Comparison of ENCODE assay signal across 12 cellular contexts in genomic region chr11:6608726-6609501, GRCh38. TPM values are rescaled to one million over a fixed set of nuclear protein-coding genes. Genes with fewer than 3 reads are reported as not detected.
DNase-seq lines count a peak whose midpoint lies in the region; ATAC-seq, FAIRE-seq and TF ChIP-seq lines count a peak whose summit lies in the region.
"Had no signal": no experiment of that assay in that cellular context is flagged by ENCODE, and none has a peak within 500 bp of the region (broad histone marks: within the 10 kb centered on the region; RNA-seq: fewer than 3 reads in every experiment).

No MANE protein-coding gene starts in this region.

- no peak overlapping the region; the same call in 1 of the 2 replicates for H3K14ac ChIP-seq in IMR-90 (replicated peaks; ENCODE audit: low read depth, low read length)

- POLR2A ChIA-PET in Caco-2 (lab: Charles Lee) = no interaction called here
- POLR2A ChIA-PET in IMR-90 (lab: Charles Lee; ENCODE audit: unreplicated experiment) = interaction anchor here (1.7 kb wide), 1 partner anchor 9 kb away, joined by 4 read pairs; no protein-coding TSS in a partner anchor
- POLR2A ChIA-PET in endothelial cell of umbilical vein (lab: Charles Lee) = no interaction called here

- H3K79me1 ChIP-seq in IMR-90 (ENCODE audit: low read depth in 1 of 2, low read length in 2 of 2) = peaks cover 31 to 68% of the 10 kb centered on the region in 2 experiments

- H3K27me3 Mint-ChIP-seq in Caco-2 (ENCODE audit: insufficient read depth, unreplicated experiment) = no peaks in the 10 kb centered on the region

- H3K9me1 ChIP-seq in IMR-90 (ENCODE audit: insufficient read depth, low read length) (peaks cover 29% of the 10 kb centered on the region), endothelial cell of umbilical vein (replicated peaks; ENCODE audit: control insufficient read depth, extremely low read depth, insufficient read depth, low read length) (no peaks in the 10 kb centered on the region)

- H3K4me3 ChIP-seq in Caco-2 (ENCODE audit: low read depth, low read length) (no peak overlapping the region), IMR-90 (ENCODE audit: insufficient read depth, low read depth, low read length) (no peak overlapping the region), endothelial cell of umbilical vein (replicated peaks in 1 of 3; ENCODE audit: insufficient read depth in 1 of 3, low read depth in 1 of 3, low read length in 3 of 3) (no peak overlapping the region), sigmoid colon (no peak overlapping the region)
- H3K4me3 ChIP-seq: right lobe of liver had no signal

- H3K4me1 Mint-ChIP-seq in Caco-2 (ENCODE audit: low read depth, unreplicated experiment) = peaks cover 17% of the 10 kb centered on the region

- H3K27ac ChIP-seq in IMR-90 (ENCODE audit: insufficient read depth, low read length) (peak overlapping the region; percentile 95; the same call in 1 of the 2 replicates), endothelial cell of umbilical vein (ENCODE audit: insufficient read depth, low read depth, low read length) (peak overlapping the region; percentile 17), sigmoid colon (peak overlapping the region; percentile 98 to 99 (median 98))

- intact Hi-C loops in Caco-2 (cut with micrococcal nuclease; ENCODE audit: unreplicated experiment) (no loop called here), IMR-90 (cut with micrococcal nuclease) (no loop called here), endothelial cell of umbilical vein (cut with micrococcal nuclease) (no loop called here), sigmoid colon (cut with DNase I) (no loop called here)

- H4K5ac ChIP-seq in IMR-90 (ENCODE audit: low read depth, low read length) = peak overlapping the region; percentile 27

- TF ChIP-seq POLR2A in IMR-90 (IDR thresholded peaks at IDR 0.05; ENCODE audit: low read depth, low read length) (no peak), endothelial cell of umbilical vein (IDR thresholded peaks at IDR 0.05; ENCODE audit: low read depth, low read length) (no peak), sigmoid colon (IDR thresholded peaks at IDR 0.05) (no peak)

- no peak for TF ChIP-seq RAD21 in IMR-90 (IDR thresholded peaks at IDR 0.05; ENCODE audit: low read length)

- H3K9ac ChIP-seq in IMR-90 (ENCODE audit: low read depth, low read length) (0 out of 2 replicates have a peak overlapping the region, but pooled peaks have one; percentile 75), endothelial cell of umbilical vein (replicated peaks; ENCODE audit: extremely low read depth, insufficient read depth, low read length) (no peak overlapping the region)

- no peak for TF ChIP-seq EP300 in sigmoid colon (IDR thresholded peaks at IDR 0.05)

- H3K56ac ChIP-seq in IMR-90 (ENCODE audit: extremely low read depth, insufficient read depth, low read length) = no peak overlapping the region; the same call in 1 of the 2 replicates

- H3K4ac ChIP-seq in IMR-90 (ENCODE audit: low read depth, low read length) = peak overlapping the region; percentile 89

- H3K9me3 ChIP-seq in Caco-2 (no peaks in the 10 kb centered on the region), IMR-90 (ENCODE audit: control insufficient read depth, insufficient read depth, low read length) (no peaks in the 10 kb centered on the region), endothelial cell of umbilical vein (replicated peaks; ENCODE audit: control insufficient read depth, insufficient read depth, low read length) (no peaks in the 10 kb centered on the region), sigmoid colon (no peaks in the 10 kb centered on the region)
- H3K9me3 ChIP-seq: right lobe of liver had no signal

- H3K4me1 ChIP-seq in Caco-2 (peaks cover 42% of the 10 kb centered on the region), IMR-90 (ENCODE audit: control insufficient read depth, insufficient read depth, low read length) (peaks cover 31% of the 10 kb centered on the region), endothelial cell of umbilical vein (ENCODE audit: control insufficient read depth, extremely low read depth, insufficient read depth, low read length) (peaks cover 65% of the 10 kb centered on the region), sigmoid colon (peaks cover 0 to 85% (median 72%) of the 10 kb centered on the region in 4 donors)

- no peak for ATAC-seq in IMR-90 (ENCODE audit: low read depth)
- no peak for ATAC-seq in GM18861 (IDR thresholded peaks at IDR 0.05; ENCODE audit: unreplicated experiment)
- ATAC-seq: left colon, right lobe of liver had no signal

- no peaks in the 10 kb centered on the region for H3K27me3 ChIP-seq in Caco-2 (replicated peaks; ENCODE audit: control insufficient read depth, insufficient read depth, low read length)
- H3K27me3 ChIP-seq in IMR-90 (ENCODE audit: control insufficient read depth, insufficient read depth, low read length) = no peaks in the 10 kb centered on the region
- H3K27me3 ChIP-seq in endothelial cell of umbilical vein (ENCODE audit: control insufficient read depth in 2 of 2, insufficient read depth in 2 of 2, low read length in 2 of 2) = no peaks in the 10 kb centered on the region
- no peaks in the 10 kb centered on the region for H3K27me3 ChIP-seq in sigmoid colon
- H3K27me3 ChIP-seq: right lobe of liver had no signal

- CTCF ChIA-PET in Caco-2 (lab: Charles Lee) = interaction anchor here (1.6 kb wide), 1 partner anchor 10 kb away, joined by 3 read pairs; the partner anchor contains the start of gene TPP1
- CTCF ChIA-PET in IMR-90 (lab: Yijun Ruan, JAX) = no interaction called here
- CTCF ChIA-PET in endothelial cell of umbilical vein (lab: Charles Lee) = interaction anchor here (0.9 to 7.7 kb wide), 4 partner anchors 9 to 76 kb away, joined by 3 to 122 read pairs (median 8); partner anchors contain the start of gene MRPL17

- H3K27ac Mint-ChIP-seq in Caco-2 (ENCODE audit: unreplicated experiment) = peak overlapping the region; percentile 11

- peaks cover 8% of the 10 kb centered on the region for H4K20me1 ChIP-seq in IMR-90 (ENCODE audit: insufficient read depth, low read length)
- H4K20me1 ChIP-seq in endothelial cell of umbilical vein (replicated peaks; ENCODE audit: control insufficient read depth, extremely low read depth, insufficient read depth, low read length) = no peaks in the 10 kb centered on the region

- H3K4me2 ChIP-seq in IMR-90 (ENCODE audit: low read depth, low read length) (no peak overlapping the region), endothelial cell of umbilical vein (ENCODE audit: insufficient read depth, low read length) (no peak overlapping the region)

- H3K23ac ChIP-seq in IMR-90 (ENCODE audit: low read depth, low read length) = peak overlapping the region; percentile 91

- H2AFZ ChIP-seq in IMR-90 (replicated peaks; ENCODE audit: low read length, poor library complexity) (no peak overlapping the region), endothelial cell of umbilical vein (ENCODE audit: low read depth, low read length) (no peak overlapping the region)

- peak overlapping the region; percentile 49 for H2AK9ac ChIP-seq in IMR-90 (replicated peaks; ENCODE audit: low read depth, low read length, poor library complexity)

- H2BK20ac ChIP-seq in IMR-90 (ENCODE audit: low read depth, low read length) = peak overlapping the region; percentile 46

- H2AK5ac ChIP-seq in IMR-90 (ENCODE audit: low read depth, low read length) = peak overlapping the region; percentile 98

- H2BK5ac ChIP-seq in IMR-90 (ENCODE audit: low read depth, low read length, poor library complexity, severe bottlenecking) = peak overlapping the region; percentile 89

- H3K18ac ChIP-seq in IMR-90 (ENCODE audit: low read depth, low read length) = no peak overlapping the region

- dilution Hi-C loops in IMR-90 (cut with HindIII; ENCODE audit: low sequenced_read_pairs, unreplicated experiment) (no loop called here), endothelial cell of umbilical vein (cut with MboI; ENCODE audit: extremely low pct_ligation_motif_present, low sequenced_read_pairs) (no loop called here)

- no peaks in the 10 kb centered on the region for H3K9me3 Mint-ChIP-seq in Caco-2 (ENCODE audit: unreplicated experiment)

- peak overlapping the region; percentile 80 to 85; a peak in 2 of 4 replicates for H4K8ac ChIP-seq in IMR-90 (ENCODE audit: low read depth in 2 of 2, low read length in 2 of 2)

- H2BK15ac ChIP-seq in IMR-90 (ENCODE audit: low read depth, low read length) = 0 out of 3 replicates have a peak overlapping the region, but pooled peaks have one; percentile 93

- peak overlapping the region; percentile 5; the same call in 1 of the 2 replicates for H4K91ac ChIP-seq in IMR-90 (ENCODE audit: insufficient read depth, low read depth, low read length)

- no peak for TF ChIP-seq CTCF in Caco-2 (IDR thresholded peaks at IDR 0.05; ENCODE audit: insufficient read depth in 1 of 2, low read depth in 1 of 2, low read length in 1 of 2, severe bottlenecking in 1 of 2, unreplicated experiment in 1 of 2)
- no peak for TF ChIP-seq CTCF in IMR-90 (conservative IDR thresholded peaks at IDR 0.05; ENCODE audit: low read depth, low read length)
- TF ChIP-seq CTCF in endothelial cell of umbilical vein (IDR thresholded peaks at IDR 0.05; ENCODE audit: extremely low read depth in 1 of 2, insufficient read depth in 1 of 2, low read depth in 1 of 2, low read length in 2 of 2) = no peak
- no peak for TF ChIP-seq CTCF in sigmoid colon (IDR thresholded peaks at IDR 0.05)

- BruUV-seq in Caco-2 (replicated peaks; lab: Mats Ljungman, UMichigan) = no TSS peak
- no TSS peak for BruUV-seq in IMR-90 (replicated peaks; lab: Mats Ljungman, UMichigan)
- BruUV-seq in endothelial cell of umbilical vein (replicated peaks; lab: Mats Ljungman, UMichigan) = no TSS peak

- DNase-seq in Caco-2 (no peak), IMR-90 (no peak), endothelial cell of umbilical vein (ENCODE audit: low read depth, low spot score) (no peak), sigmoid colon (peak; percentile 84), NCI-H526 (lab: John Stamatoyannopoulos, UW) (no peak), anterior cingulate cortex (lab: John Stamatoyannopoulos, UW) (no peak)
- DNase-seq: activated CD4-positive, CD25-positive, alpha-beta regulatory T cell treated with anti-CD3 and anti-CD28 coated beads, Interleukin-2, amount 50 U/mL, for 72 hours; KBM-7; left colon; NCI-H2171 treated with DMSO at 0.1 percent for 48 hours had no signal

- peaks cover 5% of the 10 kb centered on the region; the same call in 1 of the 2 replicates for H3K36me3 ChIP-seq in Caco-2 (ENCODE audit: control insufficient read depth, insufficient read depth, low read length)
- peaks cover 42% of the 10 kb centered on the region for H3K36me3 ChIP-seq in IMR-90 (ENCODE audit: control insufficient read depth, insufficient read depth, low read length)
- H3K36me3 ChIP-seq in endothelial cell of umbilical vein (ENCODE audit: control insufficient read depth in 2 of 2, extremely low read depth in 1 of 2, insufficient read depth in 2 of 2, low read length in 2 of 2) = peaks cover 29 to 31% of the 10 kb centered on the region in 2 experiments
- H3K36me3 ChIP-seq in sigmoid colon = peaks cover 29 to 39% (median 34%) of the 10 kb centered on the region in 4 donors

- FAIRE-seq in endothelial cell of umbilical vein (lab: Jason Lieb, UNC) = no peak

- H2BK120ac ChIP-seq in IMR-90 (ENCODE audit: low read depth, low read length) = no peak overlapping the region

- WGBS in IMR-90 (ENCODE audit: extremely low coverage in 2 of 2, insufficient read length in 1 of 2), 2 experiments = 95% methylated on average over 3 of the region's 14 CpGs; no CpG with 5 or more reads in 1 of the 2 experiments
- WGBS in sigmoid colon, 2 donors = 85 to 87% methylated on average over 14 of the region's 14 CpGs

- no peak overlapping the region for H3K4me3 Mint-ChIP-seq in Caco-2 (ENCODE audit: unreplicated experiment)

- peaks cover 63% of the 10 kb centered on the region for H3K79me2 ChIP-seq in endothelial cell of umbilical vein (ENCODE audit: control insufficient read depth, insufficient read depth, low read length)

- H3K36me3 Mint-ChIP-seq in Caco-2 (ENCODE audit: insufficient read depth, unreplicated experiment) = no peaks in the 10 kb centered on the region

- in situ Hi-C loops in IMR-90 (cut with MboI; ENCODE audit: low sequenced_read_pairs) = no loop called here

RNA-seq across cellular contexts. Expression of gene TAF10, which starts 3.1 kb away (rescaled TPM):
- total RNA-seq in Caco-2 (2022) (142 and 143 TPM in 2 replicates), IMR-90 (2012; rRNA removed) (18.6 and 24.4 TPM in 2 replicates), endothelial cell of umbilical vein (86.2 and 105 TPM in 2 replicates), sigmoid colon (10 to 100 TPM; 33.2 to 60.0 (median 49.0) TPM)
- polyA plus RNA-seq in IMR-90 (2012; rRNA removed) (132 and 180 TPM in 2 replicates), endothelial cell of umbilical vein (149 and 208 TPM in 2 replicates), sigmoid colon (100 to 1,000 TPM in 2 of 3 donors, 10 to 100 TPM in 1; 67.6 to 148 (median 129) TPM)
- 73.3 and 76.1 TPM in 2 replicates for polyA plus RNA-seq in IMR-90 (2012; cell fraction: cytosol; rRNA removed)
- polyA plus RNA-seq in IMR-90 (2012; cell fraction: nucleus; rRNA removed; ENCODE audit: low replicate concordance) = 71.9 and 78.4 TPM in 2 replicates
- polyA plus RNA-seq in endothelial cell of umbilical vein (2011; cell fraction: cytosol; rRNA removed) = 153 and 155 TPM in 2 replicates
- polyA plus RNA-seq in endothelial cell of umbilical vein (2011; cell fraction: nucleus; rRNA removed) = 91.4 and 134 TPM in 2 replicates
- polyA plus RNA-seq in endothelial cell of umbilical vein (2012) = 213 and 235 TPM in 2 replicates
- 80.6 and 94.6 TPM in 2 replicates for polyA minus RNA-seq in endothelial cell of umbilical vein
- 63.8 TPM for polyA minus RNA-seq in endothelial cell of umbilical vein (2011; cell fraction: cytosol; rRNA and poly(A)+ RNA removed)
- polyA minus RNA-seq in endothelial cell of umbilical vein (2011; cell fraction: nucleus; rRNA and poly(A)+ RNA removed) = 21.2 and 22.1 TPM in 2 replicates

RNA-seq across cellular contexts. Expression of gene ILK, which starts 5.3 kb away (rescaled TPM):
- 117 and 119 TPM in 2 replicates for total RNA-seq in Caco-2 (2022)
- total RNA-seq in IMR-90 (2012; rRNA removed) = 272 and 339 TPM in 2 replicates
- 367 and 389 TPM in 2 replicates for polyA plus RNA-seq in IMR-90 (2012; rRNA removed)
- 266 and 365 TPM in 2 replicates for polyA plus RNA-seq in IMR-90 (2012; cell fraction: cytosol; rRNA removed)
- polyA plus RNA-seq in IMR-90 (2012; cell fraction: nucleus; rRNA removed; ENCODE audit: low replicate concordance) = 346 and 590 TPM in 2 replicates
- total RNA-seq in endothelial cell of umbilical vein = 221 and 233 TPM in 2 replicates
- polyA plus RNA-seq in endothelial cell of umbilical vein = 296 and 299 TPM in 2 replicates
- 264 and 294 TPM in 2 replicates for polyA plus RNA-seq in endothelial cell of umbilical vein (2011; cell fraction: cytosol; rRNA removed)
- 453 and 501 TPM in 2 replicates for polyA plus RNA-seq in endothelial cell of umbilical vein (2011; cell fraction: nucleus; rRNA removed)
- polyA plus RNA-seq in endothelial cell of umbilical vein (2012) = 152 and 160 TPM in 2 replicates
- polyA minus RNA-seq in endothelial cell of umbilical vein = 221 and 253 TPM in 2 replicates
- 85.9 TPM for polyA minus RNA-seq in endothelial cell of umbilical vein (2011; cell fraction: cytosol; rRNA and poly(A)+ RNA removed)
- 81.1 and 90.3 TPM in 2 replicates for polyA minus RNA-seq in endothelial cell of umbilical vein (2011; cell fraction: nucleus; rRNA and poly(A)+ RNA removed)
- total RNA-seq in sigmoid colon = 100 to 1,000 TPM; 450 to 607 (median 548) TPM
- 100 to 1,000 TPM in 2 of 3 donors, 10 to 100 TPM in 1; 93.7 to 117 (median 100) TPM for polyA plus RNA-seq in sigmoid colon

RNA-seq across cellular contexts. Expression of gene RRP8, which starts 5.5 kb away (rescaled TPM):
- total RNA-seq in Caco-2 (2022) (20.0 and 21.0 TPM in 2 replicates), IMR-90 (2012; rRNA removed) (11.1 and 11.5 TPM in 2 replicates), endothelial cell of umbilical vein (19.4 and 23.3 TPM in 2 replicates), sigmoid colon (10 to 100 TPM; 20.7 to 23.2 (median 21.7) TPM)
- polyA plus RNA-seq in IMR-90 (2012; rRNA removed) (9.0 and 10.8 TPM in 2 replicates), endothelial cell of umbilical vein (6.4 and 7.2 TPM in 2 replicates), sigmoid colon (10 to 100 TPM; 10.2 to 15.8 (median 12.3) TPM)
- 2.5 and 3.4 TPM in 2 replicates for polyA plus RNA-seq in IMR-90 (2012; cell fraction: cytosol; rRNA removed)
- 6.7 and 14.2 TPM in 2 replicates for polyA plus RNA-seq in IMR-90 (2012; cell fraction: nucleus; rRNA removed; ENCODE audit: low replicate concordance)
- polyA plus RNA-seq in endothelial cell of umbilical vein (2011; cell fraction: cytosol; rRNA removed) = 10.6 and 12.4 TPM in 2 replicates
- 19.6 and 20.2 TPM in 2 replicates for polyA plus RNA-seq in endothelial cell of umbilical vein (2011; cell fraction: nucleus; rRNA removed)
- 14.6 and 18.5 TPM in 2 replicates for polyA plus RNA-seq in endothelial cell of umbilical vein (2012)
- 8.9 and 14.9 TPM in 2 replicates for polyA minus RNA-seq in endothelial cell of umbilical vein
- polyA minus RNA-seq in endothelial cell of umbilical vein (2011; cell fraction: cytosol; rRNA and poly(A)+ RNA removed) = 11.8 TPM
- 15.7 and 17.2 TPM in 2 replicates for polyA minus RNA-seq in endothelial cell of umbilical vein (2011; cell fraction: nucleus; rRNA and poly(A)+ RNA removed)

RNA-seq across cellular contexts. Expression of gene TPP1, which starts 10.3 kb away (rescaled TPM):
- 61.7 TPM in 2 replicates for total RNA-seq in Caco-2 (2022)
- total RNA-seq in IMR-90 (2012; rRNA removed) = 16.7 and 33.5 TPM in 2 replicates
- 66.2 and 108 TPM in 2 replicates for polyA plus RNA-seq in IMR-90 (2012; rRNA removed)
- polyA plus RNA-seq in IMR-90 (2012; cell fraction: cytosol; rRNA removed) = 41.8 and 75.0 TPM in 2 replicates
- 76.6 and 101 TPM in 2 replicates for polyA plus RNA-seq in IMR-90 (2012; cell fraction: nucleus; rRNA removed; ENCODE audit: low replicate concordance)
- total RNA-seq in endothelial cell of umbilical vein = 101 and 124 TPM in 2 replicates
- 219 and 224 TPM in 2 replicates for polyA plus RNA-seq in endothelial cell of umbilical vein
- 99.6 and 106 TPM in 2 replicates for polyA plus RNA-seq in endothelial cell of umbilical vein (2011; cell fraction: cytosol; rRNA removed)
- 233 and 244 TPM in 2 replicates for polyA plus RNA-seq in endothelial cell of umbilical vein (2011; cell fraction: nucleus; rRNA removed)
- polyA plus RNA-seq in endothelial cell of umbilical vein (2012) = 144 and 174 TPM in 2 replicates
- 171 and 223 TPM in 2 replicates for polyA minus RNA-seq in endothelial cell of umbilical vein
- polyA minus RNA-seq in endothelial cell of umbilical vein (2011; cell fraction: cytosol; rRNA and poly(A)+ RNA removed) = 50.7 TPM
- polyA minus RNA-seq in endothelial cell of umbilical vein (2011; cell fraction: nucleus; rRNA and poly(A)+ RNA removed) = 61.0 and 85.1 TPM in 2 replicates
- 10 to 100 TPM; 39.8 to 58.8 (median 45.9) TPM for total RNA-seq in sigmoid colon
- 10 to 100 TPM; 13.2 to 60.3 (median 55.5) TPM for polyA plus RNA-seq in sigmoid colon

RNA-seq across cellular contexts. Expression of gene DCHS1, which starts 46.7 kb away (rescaled TPM):
- total RNA-seq in Caco-2 (2022) = 1.7 and 2.0 TPM in 2 replicates
- total RNA-seq in IMR-90 (2012; rRNA removed) = 1.4 and 1.7 TPM in 2 replicates
- 3.3 and 3.8 TPM in 2 replicates for polyA plus RNA-seq in IMR-90 (2012; rRNA removed)
- 2.0 and 3.8 TPM in 2 replicates for polyA plus RNA-seq in IMR-90 (2012; cell fraction: cytosol; rRNA removed)
- 6.7 and 13.0 TPM in 2 replicates for polyA plus RNA-seq in IMR-90 (2012; cell fraction: nucleus; rRNA removed; ENCODE audit: low replicate concordance)
- 73.0 and 73.1 TPM in 2 replicates for total RNA-seq in endothelial cell of umbilical vein
- polyA plus RNA-seq in endothelial cell of umbilical vein = 56.2 and 64.2 TPM in 2 replicates
- 31.1 and 35.9 TPM in 2 replicates for polyA plus RNA-seq in endothelial cell of umbilical vein (2011; cell fraction: cytosol; rRNA removed)
- polyA plus RNA-seq in endothelial cell of umbilical vein (2011; cell fraction: nucleus; rRNA removed) = 89.5 and 105 TPM in 2 replicates
- polyA plus RNA-seq in endothelial cell of umbilical vein (2012) = 52.6 and 58.4 TPM in 2 replicates
- 125 and 133 TPM in 2 replicates for polyA minus RNA-seq in endothelial cell of umbilical vein
- polyA minus RNA-seq in endothelial cell of umbilical vein (2011; cell fraction: cytosol; rRNA and poly(A)+ RNA removed) = not detected
- 59.4 and 70.9 TPM in 2 replicates for polyA minus RNA-seq in endothelial cell of umbilical vein (2011; cell fraction: nucleus; rRNA and poly(A)+ RNA removed)
- total RNA-seq in sigmoid colon = 10 to 100 TPM; 21.7 to 57.1 (median 32.2) TPM
- 1 to 10 TPM in 1 of 3 donors, under 1 TPM in 2; under 0.01 to 6.3 (median 0.46) TPM for polyA plus RNA-seq in sigmoid colon

Comparison
In these comparisons a context has a peak if more than half of its experiments do, and no peak if none do; other contexts are left out.
1. H3K27ac ChIP-seq: peak in every context shown above with its lines; median percentile 98 in sigmoid colon; 95 in IMR-90; 17 in endothelial cell of umbilical vein.